8 cellular contexts compared by ENCODE assay signal in genomic region chr9:19379697-19380046, GRCh38. TPM values are rescaled to one million over a fixed set of nuclear protein-coding genes. Genes with fewer than 3 reads are reported as not detected.
DNase-seq lines count a peak whose midpoint lies in the region; ATAC-seq and TF ChIP-seq lines count a peak whose summit lies in the region.

No MANE protein-coding gene starts in this region.

- H3K4me1 Mint-ChIP-seq in activated T-cell treated with anti-CD3 and anti-CD28 coated beads, Interleukin-2, amount 50 U/mL, for 4 hours (ENCODE audit: low read depth): peaks cover 35% of the 10 kb centered on the region

- H3K79me1 ChIP-seq in trophoblast cell (ENCODE audit: low read length): peaks cover 9% of the 10 kb centered on the region

- no peaks in the 10 kb centered on the region for H3K9me3 Mint-ChIP-seq in activated T-cell treated with anti-CD3 and anti-CD28 coated beads, Interleukin-2, amount 50 U/mL, for 4 hours

- H2AFZ ChIP-seq in DND-41 (ENCODE audit: low read depth, low read length) (peak overlapping the region; percentile 74), trophoblast cell (ENCODE audit: insufficient read depth, low read length, poor library complexity) (peak overlapping the region; percentile 28)

- peak overlapping the region; percentile 95 for H3K4ac ChIP-seq in trophoblast cell (ENCODE audit: low read depth, low read length)

- no peak for TF ChIP-seq CTCF in DND-41 (IDR thresholded peaks at IDR 0.05; ENCODE audit: borderline replicate concordance, extremely low read depth, low read length, poor library complexity, severe bottlenecking)

- H4K20me1 ChIP-seq in DND-41 (ENCODE audit: insufficient read depth, low read length): peaks cover 27% of the 10 kb centered on the region; the same call in 1 of the 2 replicates

- H3K4me1 ChIP-seq in DND-41 (ENCODE audit: insufficient read depth, low read length) (peaks cover 39% of the 10 kb centered on the region), trophoblast cell (ENCODE audit: control insufficient read depth in 1 of 2, insufficient read depth in 2 of 2, low read length in 2 of 2) (peaks cover 0 to 2% of the 10 kb centered on the region in 2 experiments)

- H3K27me3 ChIP-seq in DND-41 (ENCODE audit: insufficient read depth, low read length, poor library complexity) (no peaks in the 10 kb centered on the region), trophoblast cell (ENCODE audit: insufficient read depth, low read length) (no peaks in the 10 kb centered on the region)

- peak overlapping the region; percentile 68 to 82 for H3K4me3 ChIP-seq in DND-41 (ENCODE audit: low read depth in 1 of 2, low read length in 2 of 2)
- H3K4me3 ChIP-seq in trophoblast cell (ENCODE audit: low read depth, low read length): peak overlapping the region; percentile 94

- H4K8ac ChIP-seq in trophoblast cell (ENCODE audit: low read depth, low read length): peak overlapping the region; percentile 76

- H3K18ac ChIP-seq in trophoblast cell (ENCODE audit: low read length): peak overlapping the region; percentile 68

- H3K36me3 ChIP-seq in DND-41 (ENCODE audit: insufficient read depth, low read length) (peaks cover 50% of the 10 kb centered on the region), trophoblast cell (ENCODE audit: control insufficient read depth in 1 of 2, insufficient read depth in 2 of 2, low read length in 2 of 2) (peaks cover 11 to 25% of the 10 kb centered on the region in 2 experiments)

- H3K14ac ChIP-seq in trophoblast cell (ENCODE audit: low read length): peak overlapping the region; percentile 78

- H2BK12ac ChIP-seq in trophoblast cell (ENCODE audit: low read length): no peak overlapping the region

- H3K4me2 ChIP-seq in DND-41 (ENCODE audit: insufficient read depth, low read length) (peak overlapping the region; percentile 81), trophoblast cell (ENCODE audit: low read length) (peak overlapping the region; percentile 71)

- H2BK120ac ChIP-seq in trophoblast cell (ENCODE audit: insufficient read depth, low read length, poor library complexity): peak overlapping the region; percentile 39

- peak overlapping the region; percentile 59 for H4K91ac ChIP-seq in trophoblast cell (ENCODE audit: low read depth, low read length)

- H3K23ac ChIP-seq in trophoblast cell (ENCODE audit: low read length): no peak overlapping the region

- WGBS in trophoblast cell (ENCODE audit: extremely low coverage, insufficient coverage, insufficient read length): no CpG with 5 or more reads among the region's 30 CpGs

- peak overlapping the region; percentile 72 for H4K12ac ChIP-seq in trophoblast cell (ENCODE audit: low read depth, low read length)

- H3K27ac ChIP-seq in DND-41 (ENCODE audit: low read length) (peak overlapping the region; percentile 90), trophoblast cell (ENCODE audit: low read depth, low read length) (peak overlapping the region; percentile 84)

- peak overlapping the region; percentile 62 for H2BK5ac ChIP-seq in trophoblast cell (ENCODE audit: low read depth, low read length, poor library complexity)

- ATAC-seq in DND-41 (ENCODE audit: insufficient read depth, low read depth) (peak; percentile 31), GM21381 (IDR thresholded peaks at IDR 0.05; ENCODE audit: unreplicated experiment) (peak; percentile 39), HG03571 (IDR thresholded peaks at IDR 0.05; ENCODE audit: unreplicated experiment) (peak; percentile 21)
- peak; percentile 29 to 37 for ATAC-seq in activated T-cell treated with anti-CD3 and anti-CD28 coated beads, Interleukin-2, amount 50 U/mL, for 4 hours

- peak overlapping the region; percentile 30 for H2AK5ac ChIP-seq in trophoblast cell (ENCODE audit: low read length)

- H3K9me3 ChIP-seq in DND-41 (ENCODE audit: insufficient read depth, low read length, severe bottlenecking) (no peaks in the 10 kb centered on the region), trophoblast cell (ENCODE audit: insufficient read depth, low read depth, low read length) (no peaks in the 10 kb centered on the region)

- H3K79me2 ChIP-seq in DND-41 (ENCODE audit: insufficient read depth, low read length): peaks cover 42% of the 10 kb centered on the region
- peaks cover 9% of the 10 kb centered on the region for H3K79me2 ChIP-seq in trophoblast cell (ENCODE audit: control insufficient read depth, insufficient read depth, low read length, poor library complexity)

- peak overlapping the region; percentile 97 for H3K4me3 Mint-ChIP-seq in activated T-cell treated with anti-CD3 and anti-CD28 coated beads, Interleukin-2, amount 50 U/mL, for 4 hours

- DNase-seq in DND-41 (no peak), germinal center (ENCODE audit: low spot score) (peak; percentile 17), trophoblast cell (peak in 1 of 2 donors; percentile 48), kidney glomerular epithelial cell (lab: John Stamatoyannopoulos, UW) (no peak), retina (no peak)
- peak; percentile 36 for DNase-seq in activated T-cell treated with anti-CD3 and anti-CD28 coated beads, Interleukin-2, amount 50 U/mL, for 4 hours

- peaks cover 48% of the 10 kb centered on the region for H3K36me3 Mint-ChIP-seq in activated T-cell treated with anti-CD3 and anti-CD28 coated beads, Interleukin-2, amount 50 U/mL, for 4 hours (ENCODE audit: insufficient read depth)

- peak overlapping the region; percentile 81 for H3K9ac ChIP-seq in DND-41 (ENCODE audit: low read depth, low read length)
- peak overlapping the region; percentile 98 for H3K9ac ChIP-seq in trophoblast cell (ENCODE audit: low read length)

- no peaks in the 10 kb centered on the region for H3K27me3 Mint-ChIP-seq in activated T-cell treated with anti-CD3 and anti-CD28 coated beads, Interleukin-2, amount 50 U/mL, for 4 hours (ENCODE audit: low read depth)

RNA-seq across cellular contexts. Expression of gene RPS6, which starts 0.4 kb away (rescaled TPM):
- 1,000 to 10,000 TPM; 3,044 to 3,307 (median 3,093) TPM for total RNA-seq in activated T-cell treated with anti-CD3 and anti-CD28 coated beads, Interleukin-2, amount 50 U/mL, for 4 hours
- polyA plus RNA-seq in trophoblast cell (2013): 1,694 and 1,740 TPM in 2 replicates

RNA-seq across cellular contexts. Expression of gene ACER2, which starts 29.1 kb away (rescaled TPM):
- total RNA-seq in activated T-cell treated with anti-CD3 and anti-CD28 coated beads, Interleukin-2, amount 50 U/mL, for 4 hours: under 1 TPM; 0.65 to 0.87 (median 0.76) TPM
- 14.6 and 15.6 TPM in 2 replicates for polyA plus RNA-seq in trophoblast cell (2013)

Comparison
In these comparisons a context has a peak if more than half of its experiments do, and no peak if none do; other contexts are left out.
1. DNase-seq: peak in activated T-cell treated with anti-CD3 and anti-CD28 coated beads, Interleukin-2, amount 50 U/mL, for 4 hours (single experiment) and germinal center (single experiment); none in DND-41 (single experiment), kidney glomerular epithelial cell (single experiment) and retina (single experiment).
2. Peak in every context shown above with its lines, with median percentiles within 50 percentile points of each other: ATAC-seq.